ENCODE assay signal across 21 cellular contexts in the genomic region with DNA sequence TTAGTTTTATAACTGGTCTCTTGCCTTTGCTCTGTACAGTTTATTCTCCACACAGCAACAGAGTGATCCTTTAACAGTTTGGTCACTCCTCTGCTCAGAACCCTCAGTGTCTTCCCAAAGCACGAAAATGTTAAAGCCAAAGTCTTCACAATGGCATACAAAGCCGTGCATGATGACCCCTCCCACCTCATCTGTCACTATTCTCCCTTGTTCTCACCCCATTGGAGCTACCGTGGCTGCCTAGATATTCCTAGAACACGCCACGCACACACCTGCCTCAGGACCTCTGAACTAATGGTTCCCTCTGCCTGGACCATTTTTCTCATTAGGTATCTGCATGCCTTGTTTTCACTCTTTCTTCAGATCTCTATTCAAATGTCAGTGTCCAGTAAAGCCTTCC.
"Had no signal": no experiment of that assay in that cellular context is flagged by ENCODE, and none has a peak within 500 bp of the region (broad histone marks: within the 10 kb centered on the region; RNA-seq: fewer than 3 reads in every experiment).

No MANE protein-coding gene starts in this region.

- H3K27me3 Mint-ChIP-seq: activated CD4-positive, alpha-beta memory T cell treated with anti-CD3 and anti-CD28 coated beads for 36 hours; activated naive CD8-positive, alpha-beta T cell had no signal

- H3K27me3 ChIP-seq: adrenal gland, ascending aorta, right lobe of liver, transverse colon, vagina had no signal

- ATAC-seq: gastroesophageal sphincter, heart right ventricle, left colon, mucosa of descending colon, right lobe of liver had no signal

- H3K36me3 Mint-ChIP-seq: activated CD4-positive, alpha-beta memory T cell treated with anti-CD3 and anti-CD28 coated beads for 36 hours; activated naive CD8-positive, alpha-beta T cell; memory B cell had no signal

- DNase-seq: activated CD4-positive, alpha-beta memory T cell treated with anti-CD3 and anti-CD28 coated beads for 36 hours; activated CD4-positive, alpha-beta T cell treated with anti-CD3 and anti-CD28 coated beads for 48 hours; activated gamma-delta T cell treated with Interleukin-2 at 50 U/mL for 16 hours; adrenal gland; esophagus squamous epithelium; heart right ventricle; left colon; nucleus accumbens; posterior cingulate gyrus; right lobe of liver; stimulated activated CD4-positive, alpha-beta T cell treated with anti-CD3 and anti-CD28 coated beads, Interleukin-1b, Interleukin-23, amount 100 ng/mL, for 48 hours; T-helper 1 cell; transverse colon had no signal

- H3K9me3 Mint-ChIP-seq: activated CD4-positive, alpha-beta memory T cell treated with anti-CD3 and anti-CD28 coated beads for 36 hours; memory B cell had no signal

- H3K27ac ChIP-seq: adrenal gland, ascending aorta, esophagus squamous epithelium, heart right ventricle, right lobe of liver, skin epidermis, transverse colon, vagina had no signal

- H3K4me3 ChIP-seq: adrenal gland, ascending aorta, coronary artery, esophagus squamous epithelium, gastroesophageal sphincter, heart right ventricle, mucosa of descending colon, right lobe of liver, skin epidermis, transverse colon, vagina had no signal

- H3K36me3 ChIP-seq: right lobe of liver, transverse colon, vagina had no signal

- H3K9me3 ChIP-seq: adrenal gland, ascending aorta, esophagus squamous epithelium, gastroesophageal sphincter, heart right ventricle, mucosa of descending colon, right lobe of liver, transverse colon, vagina had no signal

- H3K27ac Mint-ChIP-seq: activated CD4-positive, alpha-beta memory T cell treated with anti-CD3 and anti-CD28 coated beads for 36 hours; activated naive CD8-positive, alpha-beta T cell; memory B cell had no signal

- H3K4me3 Mint-ChIP-seq: activated CD4-positive, alpha-beta memory T cell treated with anti-CD3 and anti-CD28 coated beads for 36 hours; activated naive CD8-positive, alpha-beta T cell; memory B cell had no signal
